23 cellular contexts compared by ENCODE assay signal in genomic region chr3:52509753-52510328, GRCh38. TPM values are rescaled to one million over a fixed set of nuclear protein-coding genes. Genes with fewer than 3 reads are reported as not detected.
A peak's percentile ranks its signal among the peaks of the same experiment; 100 is the strongest.
DNase-seq lines count a peak whose midpoint lies in the region; ATAC-seq and TF ChIP-seq lines count a peak whose summit lies in the region.
"Had no signal": no experiment of that assay in that cellular context is flagged by ENCODE, and none has a peak within 500 bp of the region (broad histone marks: within the 10 kb centered on the region; RNA-seq: fewer than 3 reads in every experiment).

No MANE protein-coding gene starts in this region.

- H3K9ac ChIP-seq in SU-DHL-6 (ENCODE audit: low read length): no peak overlapping the region

- peak; percentile 55 for ATAC-seq in naive thymus-derived CD4-positive, alpha-beta T cell
- ATAC-seq: natural killer cell, psoas muscle had no signal

- H3F3A ChIP-seq in SU-DHL-6 (ENCODE audit: insufficient read depth): no peaks in the 10 kb centered on the region

- H3K79me2 ChIP-seq in SU-DHL-6 (ENCODE audit: insufficient read depth, low read length): no peaks in the 10 kb centered on the region

- H2AFZ ChIP-seq in SU-DHL-6 (ENCODE audit: low read depth, low read length, severe bottlenecking): no peak overlapping the region

- no peaks in the 10 kb centered on the region for H3K4me1 ChIP-seq in naive thymus-derived CD4-positive, alpha-beta T cell (ENCODE audit: control insufficient read depth in 2 of 2, insufficient read depth in 2 of 2, low read length in 2 of 2)
- H3K4me1 ChIP-seq: psoas muscle, sigmoid colon, thyroid gland had no signal

- POLR2A ChIA-PET in naive thymus-derived CD4-positive, alpha-beta T cell (lab: Charles Lee): no interaction called here

- intact Hi-C loops in naive thymus-derived CD4-positive, alpha-beta T cell (cut with micrococcal nuclease): no loop called here

- H3K9me3 ChIP-seq in SU-DHL-6 (ENCODE audit: insufficient read depth, low read length): no peaks in the 10 kb centered on the region
- H3K9me3 ChIP-seq in naive thymus-derived CD4-positive, alpha-beta T cell (ENCODE audit: control insufficient read depth in 2 of 3, low read length in 3 of 3): no peaks in the 10 kb centered on the region
- H3K9me3 ChIP-seq: BLaER1 treated with 17β-estradiol and CSF1 and Interleukin-3, amounts not matched to agents 10 nM and 100 nM; psoas muscle; sigmoid colon; thyroid gland had no signal

- DNase-seq in GM12864 (ENCODE audit: low read depth) (no peak), H7 (peak; percentile 73), HuH-7.5 (ENCODE audit: low spot score) (no peak), AG08395 (ENCODE audit: low spot score) (no peak)
- no peak for DNase-seq in naive thymus-derived CD4-positive, alpha-beta T cell
- DNase-seq in activated naive CD8-positive, alpha-beta T cell treated with anti-CD3 and anti-CD28 coated beads for 36 hours: no peak
- DNase-seq: activated CD4-positive, alpha-beta memory T cell treated with anti-CD3 and anti-CD28 coated beads, Interleukin-2, amount 10 ng/mL, durations not matched to agents 7 days and 5 days; activated CD4-positive, alpha-beta T cell treated with anti-CD3 and anti-CD28 coated beads for 1 hour; activated CD8-positive, alpha-beta memory T cell treated with anti-CD3 and anti-CD28 coated beads, Interleukin-2, amount 50 U/mL, for 4 hours; activated naive CD4-positive, alpha-beta T cell treated with anti-CD3 and anti-CD28 coated beads for 36 hours; natural killer cell; NCI-H146; NCI-H524 treated with DMSO at 0.1 percent for 48 hours; NK-92 treated with Interleukin-12 subunit alpha and Interleukin-12 subunit beta, amount 100 ng/mL, for 24 hours; psoas muscle; Right ventricle myocardium superior; sigmoid colon; stimulated activated CD4-positive, alpha-beta T cell treated with anti-CD3 and anti-CD28 coated beads, Interleukin-4, amount 100 ng/mL, for 1 hour; thyroid gland had no signal

- H3K27me3 Mint-ChIP-seq in naive thymus-derived CD4-positive, alpha-beta T cell: no peaks in the 10 kb centered on the region
- no peaks in the 10 kb centered on the region for H3K27me3 Mint-ChIP-seq in activated naive CD8-positive, alpha-beta T cell treated with anti-CD3 and anti-CD28 coated beads for 36 hours
- H3K27me3 Mint-ChIP-seq: activated CD4-positive, alpha-beta memory T cell treated with anti-CD3 and anti-CD28 coated beads, Interleukin-2, amount 10 ng/mL, durations not matched to agents 7 days and 5 days; brain had no signal

- H3K9me2 ChIP-seq in SU-DHL-6 (replicated peaks; ENCODE audit: insufficient read depth, low read length): no peaks in the 10 kb centered on the region

- no peaks in the 10 kb centered on the region for H3K4me1 Mint-ChIP-seq in naive thymus-derived CD4-positive, alpha-beta T cell
- no peaks in the 10 kb centered on the region for H3K4me1 Mint-ChIP-seq in activated naive CD8-positive, alpha-beta T cell treated with anti-CD3 and anti-CD28 coated beads for 36 hours
- H3K4me1 Mint-ChIP-seq: activated CD4-positive, alpha-beta memory T cell treated with anti-CD3 and anti-CD28 coated beads, Interleukin-2, amount 10 ng/mL, durations not matched to agents 7 days and 5 days; natural killer cell had no signal

- no peak overlapping the region for H3K4me3 ChIP-seq in GM12864 (ENCODE audit: low read depth, low read length)
- no peak overlapping the region for H3K4me3 ChIP-seq in H7 (ENCODE audit: insufficient read depth, low read depth, low read length)
- H3K4me3 ChIP-seq in SU-DHL-6 (ENCODE audit: insufficient read depth, low read length, poor library complexity, severe bottlenecking): no peak overlapping the region
- H3K4me3 ChIP-seq in naive thymus-derived CD4-positive, alpha-beta T cell (ENCODE audit: low read length): no peak overlapping the region
- H3K4me3 ChIP-seq: BLaER1 treated with 17β-estradiol and CSF1 and Interleukin-3, amounts not matched to agents 10 nM and 100 nM; psoas muscle; sigmoid colon; thyroid gland had no signal

- no peak overlapping the region for H3K27ac ChIP-seq in SU-DHL-6 (ENCODE audit: low read depth, low read length)
- H3K27ac ChIP-seq in naive thymus-derived CD4-positive, alpha-beta T cell (ENCODE audit: low read depth, low read length): no peak overlapping the region
- H3K27ac ChIP-seq: psoas muscle, sigmoid colon, thyroid gland had no signal

- no peaks in the 10 kb centered on the region for H3K9me3 Mint-ChIP-seq in naive thymus-derived CD4-positive, alpha-beta T cell
- no peaks in the 10 kb centered on the region for H3K9me3 Mint-ChIP-seq in activated naive CD8-positive, alpha-beta T cell treated with anti-CD3 and anti-CD28 coated beads for 36 hours
- H3K9me3 Mint-ChIP-seq: activated CD4-positive, alpha-beta memory T cell treated with anti-CD3 and anti-CD28 coated beads, Interleukin-2, amount 10 ng/mL, durations not matched to agents 7 days and 5 days; activated naive CD4-positive, alpha-beta T cell treated with anti-CD3 and anti-CD28 coated beads for 36 hours; activated T-helper 1 cell treated with anti-CD3 and anti-CD28 coated beads, Interleukin-12 subunit alpha, Interleukin-12 subunit beta, Interleukin-2, Interleukin-4 antibody, amounts not matched to agents 30 ng/mL and 10 ng/mL and 1 ng/mL, durations not matched to agents 14 hours and 24 hours and 36 hours; natural killer cell had no signal

- TF ChIP-seq CTCF in GM12864 (IDR thresholded peaks at IDR 0.05; ENCODE audit: low read depth, low read length, missing control alignments) (peak; percentile 31), SU-DHL-6 (IDR thresholded peaks at IDR 0.05; ENCODE audit: insufficient read depth, low read length, poor library complexity, severe bottlenecking) (peak; percentile 22)

- H3K36me3 ChIP-seq in H7 (replicated peaks; ENCODE audit: control insufficient read depth, insufficient read depth, low read length) (no peaks in the 10 kb centered on the region), SU-DHL-6 (ENCODE audit: low read length) (no peaks in the 10 kb centered on the region)
- no peaks in the 10 kb centered on the region for H3K36me3 ChIP-seq in naive thymus-derived CD4-positive, alpha-beta T cell (ENCODE audit: control insufficient read depth in 2 of 3, insufficient read depth in 3 of 3, low read length in 3 of 3)
- H3K36me3 ChIP-seq: sigmoid colon, thyroid gland had no signal

- no peaks in the 10 kb centered on the region for H4K20me1 ChIP-seq in SU-DHL-6 (ENCODE audit: low read depth, low read length)

- CTCF ChIA-PET in naive thymus-derived CD4-positive, alpha-beta T cell (lab: Charles Lee): no interaction called here

- H3K27me3 ChIP-seq in H7 (ENCODE audit: control insufficient read depth, insufficient read depth, low read length) (no peaks in the 10 kb centered on the region), SU-DHL-6 (ENCODE audit: low read length) (no peaks in the 10 kb centered on the region)
- H3K27me3 ChIP-seq in naive thymus-derived CD4-positive, alpha-beta T cell (ENCODE audit: control insufficient read depth in 2 of 2, insufficient read depth in 2 of 2, low read length in 2 of 2): no peaks in the 10 kb centered on the region
- H3K27me3 ChIP-seq: BLaER1 treated with 17β-estradiol and CSF1 and Interleukin-3, amounts not matched to agents 10 nM and 100 nM; sigmoid colon; thyroid gland had no signal

- H3K4me2 ChIP-seq in SU-DHL-6 (ENCODE audit: low read depth, low read length, poor library complexity, severe bottlenecking): no peak overlapping the region

- no peak overlapping the region for H3K4me3 Mint-ChIP-seq in naive thymus-derived CD4-positive, alpha-beta T cell
- H3K4me3 Mint-ChIP-seq in activated naive CD8-positive, alpha-beta T cell treated with anti-CD3 and anti-CD28 coated beads for 36 hours: no peak overlapping the region
- H3K4me3 Mint-ChIP-seq: activated CD4-positive, alpha-beta memory T cell treated with anti-CD3 and anti-CD28 coated beads, Interleukin-2, amount 10 ng/mL, durations not matched to agents 7 days and 5 days; activated naive CD4-positive, alpha-beta T cell treated with anti-CD3 and anti-CD28 coated beads for 36 hours; activated T-helper 1 cell treated with anti-CD3 and anti-CD28 coated beads, Interleukin-12 subunit alpha, Interleukin-12 subunit beta, Interleukin-2, Interleukin-4 antibody, amounts not matched to agents 30 ng/mL and 10 ng/mL and 1 ng/mL, durations not matched to agents 14 hours and 24 hours and 36 hours; brain; natural killer cell had no signal

- no peaks in the 10 kb centered on the region for H3K36me3 Mint-ChIP-seq in naive thymus-derived CD4-positive, alpha-beta T cell
- H3K36me3 Mint-ChIP-seq in activated naive CD8-positive, alpha-beta T cell treated with anti-CD3 and anti-CD28 coated beads for 36 hours: no peaks in the 10 kb centered on the region
- H3K36me3 Mint-ChIP-seq: brain, natural killer cell had no signal

- peak overlapping the region in 1 of 9 donors; percentile 7 for H3K27ac Mint-ChIP-seq in naive thymus-derived CD4-positive, alpha-beta T cell
- H3K27ac Mint-ChIP-seq in activated naive CD8-positive, alpha-beta T cell treated with anti-CD3 and anti-CD28 coated beads for 36 hours: no peak overlapping the region
- H3K27ac Mint-ChIP-seq: activated CD4-positive, alpha-beta memory T cell treated with anti-CD3 and anti-CD28 coated beads, Interleukin-2, amount 10 ng/mL, durations not matched to agents 7 days and 5 days; activated naive CD4-positive, alpha-beta T cell treated with anti-CD3 and anti-CD28 coated beads for 36 hours; activated T-helper 1 cell treated with anti-CD3 and anti-CD28 coated beads, Interleukin-12 subunit alpha, Interleukin-12 subunit beta, Interleukin-2, Interleukin-4 antibody, amounts not matched to agents 30 ng/mL and 10 ng/mL and 1 ng/mL, durations not matched to agents 14 hours and 24 hours and 36 hours; natural killer cell had no signal

RNA-seq across cellular contexts. Expression of gene STAB1, which starts 14.7 kb away (rescaled TPM):
- total RNA-seq in H7 (2014; rRNA removed; shearing (Covaris generic)): 0.52 and 1.3 TPM in 2 replicates
- total RNA-seq in naive thymus-derived CD4-positive, alpha-beta T cell: 100 to 1,000 TPM in 1 of 5 experiments, 10 to 100 TPM in 3, under 1 TPM in 1; 0.27 to 122 (median 26.1) TPM
- polyA plus RNA-seq in naive thymus-derived CD4-positive, alpha-beta T cell: not detected
- total RNA-seq in activated naive CD8-positive, alpha-beta T cell treated with anti-CD3 and anti-CD28 coated beads for 36 hours: under 1 TPM; 0.08 to 0.10 TPM
- total RNA-seq: activated CD4-positive, alpha-beta memory T cell treated with anti-CD3 and anti-CD28 coated beads, Interleukin-2, amount 10 ng/mL, durations not matched to agents 7 days and 5 days had no signal

RNA-seq across cellular contexts. Expression of gene NT5DC2, which starts 23.8 kb away (rescaled TPM):
- total RNA-seq in H7 (2014; rRNA removed; shearing (Covaris generic)): 302 and 311 TPM in 2 replicates
- total RNA-seq in naive thymus-derived CD4-positive, alpha-beta T cell: 10 to 100 TPM in 1 of 5 experiments, 1 to 10 TPM in 4; 2.1 to 23.0 (median 3.9) TPM
- 1 to 10 TPM in 1 of 2 donors, not detected in 1; 1.3 TPM for polyA plus RNA-seq in naive thymus-derived CD4-positive, alpha-beta T cell
- 10 to 100 TPM; 66.6 to 73.4 TPM for total RNA-seq in activated naive CD8-positive, alpha-beta T cell treated with anti-CD3 and anti-CD28 coated beads for 36 hours

RNA-seq across cellular contexts. Expression of gene UQCC5, which starts 26.6 kb away (rescaled TPM):
- total RNA-seq in H7 (2014; rRNA removed; shearing (Covaris generic)): 17.0 and 21.5 TPM in 2 replicates
- 10 to 100 TPM in 3 of 5 experiments, 1 to 10 TPM in 2; 5.4 to 11.9 (median 10.7) TPM for total RNA-seq in naive thymus-derived CD4-positive, alpha-beta T cell
- 10 to 100 TPM; 24.3 to 28.2 TPM for polyA plus RNA-seq in naive thymus-derived CD4-positive, alpha-beta T cell
- 10 to 100 TPM; 23.4 to 23.6 TPM for total RNA-seq in activated naive CD8-positive, alpha-beta T cell treated with anti-CD3 and anti-CD28 coated beads for 36 hours

RNA-seq across cellular contexts. Expression of gene NISCH, which starts 54.4 kb away (rescaled TPM):
- total RNA-seq in H7 (2014; rRNA removed; shearing (Covaris generic)): 51.1 and 70.7 TPM in 2 replicates
- 100 to 1,000 TPM in 4 of 5 experiments, 10 to 100 TPM in 1; 86.8 to 210 (median 162) TPM for total RNA-seq in naive thymus-derived CD4-positive, alpha-beta T cell
- polyA plus RNA-seq in naive thymus-derived CD4-positive, alpha-beta T cell: 10 to 100 TPM; 21.4 to 35.0 TPM
- total RNA-seq in activated naive CD8-positive, alpha-beta T cell treated with anti-CD3 and anti-CD28 coated beads for 36 hours: 10 to 100 TPM; 55.0 to 57.3 TPM

RNA-seq across cellular contexts. Expression of gene TNNC1, which starts 56.0 kb away (rescaled TPM):
- 4.2 and 7.2 TPM in 2 replicates for total RNA-seq in H7 (2014; rRNA removed; shearing (Covaris generic))
- total RNA-seq in naive thymus-derived CD4-positive, alpha-beta T cell: 1 to 10 TPM; 2.2 to 8.4 (median 6.5) TPM
- polyA plus RNA-seq in naive thymus-derived CD4-positive, alpha-beta T cell: 1 to 10 TPM in 1 of 2 donors, under 1 TPM in 1; 0.73 to 1.5 TPM
- total RNA-seq in activated naive CD8-positive, alpha-beta T cell treated with anti-CD3 and anti-CD28 coated beads for 36 hours: 1 to 10 TPM; 2.9 to 4.2 TPM
